21 cellular contexts compared by ENCODE assay signal in genomic region chr19:43027985-43028384, GRCh38. TPM values are rescaled to one million over a fixed set of nuclear protein-coding genes. Genes with fewer than 3 reads are reported as not detected.
A peak's percentile ranks its signal among the peaks of the same experiment; 100 is the strongest.
DNase-seq lines count a peak whose midpoint lies in the region; ATAC-seq, FAIRE-seq and TF ChIP-seq lines count a peak whose summit lies in the region.
"Not testable (repeated sequence)": the region's sequence is repeated elsewhere in the genome, so short reads cannot be mapped to it uniquely, and the experiment has no call there.
"Had no signal": no experiment of that assay in that cellular context is flagged by ENCODE, and none has a peak within 500 bp of the region (broad histone marks: within the 10 kb centered on the region; RNA-seq: fewer than 3 reads in every experiment).

No MANE protein-coding gene starts in this region.

- H2AFZ ChIP-seq in HepG2 (ENCODE audit: low read length) = not testable (repeated sequence)

- 67% methylated on average over 10 of the region's 10 CpGs for WGBS in A549 (ENCODE audit: missing lambda C conversion rate)
- WGBS in HepG2 (ENCODE audit: low lambda C conversion rate) = 20% methylated on average over 6 of the region's 10 CpGs

- H3K4me2 ChIP-seq in A549; HepG2 (ENCODE audit: low read depth, low read length): not testable (repeated sequence)

- not testable (repeated sequence) for H4K20me1 ChIP-seq in HepG2 (ENCODE audit: insufficient read depth, low read length)

- not testable (repeated sequence) for H3K36me3 ChIP-seq in Panc1 (ENCODE audit: control insufficient read depth, insufficient read depth, low read length); HepG2 (replicated peaks in 1 of 2; ENCODE audit: control insufficient read depth in 1 of 2, insufficient read depth in 2 of 2, low read length in 2 of 2)

- H3K9me3 Mint-ChIP-seq in MCF 10A (ENCODE audit: unreplicated experiment) = not testable (repeated sequence)

- H3K4me1 Mint-ChIP-seq in MCF 10A (ENCODE audit: insufficient read depth, unreplicated experiment) = not testable (repeated sequence)

- intact Hi-C loops in Panc1 (cut with micrococcal nuclease; ENCODE audit: unreplicated experiment); MCF 10A (cut with micrococcal nuclease); HepG2 (cut with micrococcal nuclease; ENCODE audit: unreplicated experiment): not testable (repeated sequence)

- H3K27me3 ChIP-seq in Panc1 (ENCODE audit: control insufficient read depth, insufficient read depth, low read length); HepG2 (ENCODE audit: control insufficient read depth in 1 of 2, insufficient read depth in 2 of 2, low read length in 2 of 2): not testable (repeated sequence)

- in situ Hi-C loops in Panc1 (cut with HindIII; ENCODE audit: low pct_unique_long_range_greater_than_20kb, low sequenced_read_pairs); HepG2 (cut with HindIII; ENCODE audit: extremely low pct_ligation_motif_present, low pct_unique_long_range_greater_than_20kb): not testable (repeated sequence)

- BruUV-seq in Panc1 (replicated peaks; lab: Mats Ljungman, UMichigan); MCF 10A (replicated peaks; lab: Mats Ljungman, UMichigan); HepG2 (replicated peaks; lab: Mats Ljungman, UMichigan): not testable (repeated sequence)

- H3K27ac ChIP-seq in A549; Panc1 (ENCODE audit: low read length); HepG2 (ENCODE audit: extremely low read length, insufficient read depth, low read length): not testable (repeated sequence)

- peak in 1 of 2 experiments; percentile 10 for DNase-seq in A549 (ENCODE audit: low read depth in 1 of 2, low spot score in 1 of 2)
- not testable (repeated sequence) for DNase-seq in D721Med (ENCODE audit: insufficient read length, low spot score); Panc1 (ENCODE audit: low read depth, low spot score); fibroblast of mammary gland (ENCODE audit: low read depth); HepG2 (ENCODE audit: low spot score)
- peak; percentile 21 for DNase-seq in MCF 10A (ENCODE audit: unreplicated experiment)

- not testable (repeated sequence) for H3K36me3 Mint-ChIP-seq in MCF 10A (ENCODE audit: insufficient read depth, unreplicated experiment)

- POLR2A ChIA-PET in A549 (lab: Yijun Ruan, JAX); Panc1 (lab: Charles Lee); MCF 10A (lab: Yijun Ruan, JAX); HepG2 (lab: Yijun Ruan, JAX): not testable (repeated sequence)

- not testable (repeated sequence) for FAIRE-seq in A549 (lab: Jason Lieb, UNC); D721Med (lab: Jason Lieb, UNC); HepG2 (lab: Jason Lieb, UNC)

- H3K9ac ChIP-seq in HepG2 (ENCODE audit: insufficient read depth, low read depth, low read length) = not testable (repeated sequence)

- H3K4me3 Mint-ChIP-seq in MCF 10A (ENCODE audit: unreplicated experiment) = not testable (repeated sequence)

- not testable (repeated sequence) for H3K4me1 ChIP-seq in A549; Panc1 (ENCODE audit: control insufficient read depth, insufficient read depth, low read length); HepG2 (ENCODE audit: insufficient read depth, low read length)

- peak in 1 of 2 experiments; percentile 46; a peak in 2 of 5 replicates for TF ChIP-seq RAD21 in A549 (conservative IDR thresholded peaks at IDR 0.05 in 1 of 2, IDR thresholded peaks at IDR 0.05 in 1 of 2)
- peak; percentile 21; the same call in 1 of the 2 replicates for TF ChIP-seq RAD21 in Ishikawa (IDR thresholded peaks at IDR 0.05; ENCODE audit: low read depth)
- not testable (repeated sequence) for TF ChIP-seq RAD21 in HepG2 (CRISPR knock-in tag; IDR thresholded peaks at IDR 0.05)

- TF ChIP-seq EP300 in A549 (IDR thresholded peaks at IDR 0.05); Ishikawa (IDR thresholded peaks at IDR 0.05; ENCODE audit: borderline replicate concordance); HepG2 (IDR thresholded peaks at IDR 0.05; ENCODE audit: low read depth in 2 of 2, low read length in 2 of 2); HepG2 (CRISPR knock-in tag; IDR thresholded peaks at IDR 0.05; ENCODE audit: borderline replicate concordance): not testable (repeated sequence)

- TF ChIP-seq POLR2A in A549 (IDR thresholded peaks at IDR 0.05; ENCODE audit: low read length); HepG2 (IDR thresholded peaks at IDR 0.05; ENCODE audit: insufficient read depth in 1 of 2, low read depth in 2 of 2, low read length in 2 of 2): not testable (repeated sequence)

- CTCF ChIA-PET in A549 (lab: Yijun Ruan, JAX) (interaction anchor here (1.3 to 1.4 kb wide), 2 partner anchors 162 to 207 kb away, joined by 3 read pairs; no protein-coding TSS in a partner anchor), MCF 10A (lab: Yijun Ruan, JAX) (interaction anchor here (0.6 kb wide), 2 partner anchors 154 to 1188 kb away, joined by 3 to 8 read pairs; no protein-coding TSS in a partner anchor)
- CTCF ChIA-PET in Panc1 (lab: Charles Lee); HepG2 (lab: Yijun Ruan, JAX; ENCODE audit: low intra/inter-chr PET ratio, low total read pairs): not testable (repeated sequence)

- H3K9me3 ChIP-seq in A549; Panc1 (ENCODE audit: control insufficient read depth, insufficient read depth, low read depth, low read length); HepG2 (ENCODE audit: low read length): not testable (repeated sequence)

- not testable (repeated sequence) for H3K27me3 Mint-ChIP-seq in MCF 10A (ENCODE audit: insufficient read depth, unreplicated experiment)

- H3K4me3 ChIP-seq in A549; Panc1 (ENCODE audit: low read depth in 2 of 2, low read length in 2 of 2); fibroblast of mammary gland (ENCODE audit: control insufficient read depth, low read depth, low read length); HepG2 (replicated peaks in 1 of 3; ENCODE audit: insufficient read depth in 1 of 3, low read depth in 2 of 3, low read length in 3 of 3): not testable (repeated sequence)

- H3K27ac Mint-ChIP-seq in MCF 10A (ENCODE audit: low read depth, unreplicated experiment) = not testable (repeated sequence)

- ATAC-seq in A549, Panc1, HepG2: not testable (repeated sequence)

- TF ChIP-seq CTCF in A549 (IDR thresholded peaks at IDR 0.05) (0 out of 3 replicates have a peak, but pooled peaks have one; percentile 17), D721Med (IDR thresholded peaks at IDR 0.05; ENCODE audit: insufficient read depth, missing control alignments) (peak; percentile 36), GM12872 (IDR thresholded peaks at IDR 0.05; ENCODE audit: insufficient read depth, low read depth, low read length) (peak; percentile 47), Panc1 (IDR thresholded peaks at IDR 0.05) (peak; percentile 69), MCF 10A (IDR thresholded peaks at IDR 0.05; ENCODE audit: unreplicated experiment) (peak; percentile 43), fibroblast of mammary gland (conservative IDR thresholded peaks at IDR 0.05; ENCODE audit: control insufficient read depth, insufficient read depth, low read depth, low read length) (peak; percentile 48), HepG2 (CRISPR knock-in tag; IDR thresholded peaks at IDR 0.05) (0 out of 2 replicates have a peak, but pooled peaks have one; percentile 22)

- not testable (repeated sequence) for H3K79me2 ChIP-seq in HepG2 (ENCODE audit: insufficient read depth, low read length)

RNA-seq across cellular contexts. Expression of gene PSG11, which starts 1.7 kb away (rescaled TPM):
- not detected in 2 replicates for polyA plus RNA-seq in A549 (2011; rRNA removed)
- 0.04 TPM in 1 of 2 replicates, not detected in the other for polyA plus RNA-seq in A549 (2012; cell fraction: cytosol; rRNA removed)
- 0.02 TPM in 1 of 2 replicates, not detected in the other for polyA plus RNA-seq in A549 (2012; cell fraction: nucleus; rRNA removed)
- polyA plus RNA-seq in A549 (2017; fragmentation: RNase III; extraction: RNeasy Plus Mini Kit Qiagen cat#74134 plus additional on column Dnase treatment) = not detected in 3 replicates
- polyA minus RNA-seq in A549 (2011; rRNA and poly(A)+ RNA removed) = 0.29 TPM in 1 of 2 replicates, not detected in the other
- not detected for total RNA-seq in Panc1 (2021; ENCODE audit: unreplicated experiment)
- polyA plus RNA-seq in Panc1 (2012; ENCODE audit: insufficient read length) = not detected
- not detected in 2 replicates for total RNA-seq in MCF 10A (2022)
- not detected in 2 replicates for total RNA-seq in HepG2 (2016; rRNA removed; fragmentation: Illumina TruSeq; extraction: Trizol)
- total RNA-seq in HepG2 (2016; cell fraction: cytosol; rRNA removed; fragmentation: Illumina TruSeq; extraction: Trizol; ENCODE audit: low read depth) = not detected in 2 replicates
- total RNA-seq in HepG2 (2016; cell fraction: insoluble cytoplasmic fraction; rRNA removed; fragmentation: Illumina TruSeq; extraction: Trizol) = not detected in 2 replicates
- not detected in 2 replicates for total RNA-seq in HepG2 (2016; cell fraction: membrane; rRNA removed; fragmentation: Illumina TruSeq; extraction: Trizol)
- not detected in 2 replicates for total RNA-seq in HepG2 (2016; cell fraction: nucleus; rRNA removed; fragmentation: Illumina TruSeq; extraction: Trizol)
- polyA plus RNA-seq in HepG2 (2011; rRNA removed) = not detected in 2 replicates
- 0.06 TPM in 1 of 2 replicates, not detected in the other for polyA plus RNA-seq in HepG2 (2011; cell fraction: cytosol; rRNA removed)
- polyA plus RNA-seq in HepG2 (2011; cell fraction: nucleus; rRNA removed) = not detected in 2 replicates
- not detected in 2 replicates for polyA plus RNA-seq in HepG2 (2012)
- not detected in 2 replicates for polyA plus RNA-seq in HepG2 (2016; cell fraction: cytosol; fragmentation: Illumina TruSeq; extraction: Trizol; ENCODE audit: low read depth)
- polyA plus RNA-seq in HepG2 (2016; cell fraction: insoluble cytoplasmic fraction; fragmentation: Illumina TruSeq; extraction: Trizol; ENCODE audit: low read depth) = not detected in 2 replicates
- not detected in 2 replicates for polyA plus RNA-seq in HepG2 (2016; cell fraction: membrane; fragmentation: Illumina TruSeq; extraction: Trizol; ENCODE audit: low read depth)
- polyA plus RNA-seq in HepG2 (2016; cell fraction: nucleus; fragmentation: Illumina TruSeq; extraction: Trizol; ENCODE audit: insufficient read depth, low read depth) = not detected in 2 replicates
- polyA minus RNA-seq in HepG2 (2011; rRNA and poly(A)+ RNA removed; ENCODE audit: low replicate concordance) = not detected in 2 replicates
- not detected in 2 replicates for polyA minus RNA-seq in HepG2 (2011; cell fraction: cytosol; rRNA and poly(A)+ RNA removed)
- not detected in 2 replicates for polyA minus RNA-seq in HepG2 (2011; cell fraction: nucleus; rRNA and poly(A)+ RNA removed)
- total RNA-seq: activated T-helper 1 cell treated with anti-CD3 and anti-CD28 coated beads, Interleukin-12 subunit alpha, Interleukin-12 subunit beta, Interleukin-2, Interleukin-4 antibody, amounts not matched to agents 30 ng/mL and 10 ng/mL and 1 ng/mL, durations not matched to agents 14 hours and 24 hours and 36 hours; CD4-positive, CD25-positive, alpha-beta regulatory T cell; endothelial cell of umbilical vein; H9; left ventricle myocardium superior; mesothelial cell of epicardium; naive thymus-derived CD8-positive, alpha-beta T cell; occipital lobe; Right ventricle myocardium inferior; tibial nerve had no signal
- polyA plus RNA-seq: CD4-positive, CD25-positive, alpha-beta regulatory T cell; endothelial cell of umbilical vein; immature natural killer cell; naive thymus-derived CD8-positive, alpha-beta T cell had no signal

RNA-seq across cellular contexts. Expression of gene PSG2, which starts 54.5 kb away (rescaled TPM):
- polyA plus RNA-seq in A549 (2011; rRNA removed) = not detected in 2 replicates
- polyA plus RNA-seq in A549 (2012; cell fraction: cytosol; rRNA removed) = not detected in 2 replicates
- 0.06 TPM in 1 of 2 replicates, not detected in the other for polyA plus RNA-seq in A549 (2012; cell fraction: nucleus; rRNA removed)
- not detected in 3 replicates for polyA plus RNA-seq in A549 (2017; fragmentation: RNase III; extraction: RNeasy Plus Mini Kit Qiagen cat#74134 plus additional on column Dnase treatment)
- not detected in 2 replicates for polyA minus RNA-seq in A549 (2011; rRNA and poly(A)+ RNA removed)
- not detected for total RNA-seq in Panc1 (2021; ENCODE audit: unreplicated experiment)
- not detected for polyA plus RNA-seq in Panc1 (2012; ENCODE audit: insufficient read length)
- not detected in 2 replicates for total RNA-seq in MCF 10A (2022)
- not detected in 2 replicates for total RNA-seq in HepG2 (2016; rRNA removed; fragmentation: Illumina TruSeq; extraction: Trizol)
- total RNA-seq in HepG2 (2016; cell fraction: cytosol; rRNA removed; fragmentation: Illumina TruSeq; extraction: Trizol; ENCODE audit: low read depth) = not detected in 2 replicates
- total RNA-seq in HepG2 (2016; cell fraction: insoluble cytoplasmic fraction; rRNA removed; fragmentation: Illumina TruSeq; extraction: Trizol) = not detected in 2 replicates
- total RNA-seq in HepG2 (2016; cell fraction: membrane; rRNA removed; fragmentation: Illumina TruSeq; extraction: Trizol) = not detected in 2 replicates
- not detected in 2 replicates for total RNA-seq in HepG2 (2016; cell fraction: nucleus; rRNA removed; fragmentation: Illumina TruSeq; extraction: Trizol)
- polyA plus RNA-seq in HepG2 (2011; rRNA removed) = not detected in 2 replicates
- polyA plus RNA-seq in HepG2 (2011; cell fraction: cytosol; rRNA removed) = not detected in 2 replicates
- not detected in 2 replicates for polyA plus RNA-seq in HepG2 (2011; cell fraction: nucleus; rRNA removed)
- not detected in 2 replicates for polyA plus RNA-seq in HepG2 (2012)
- not detected in 2 replicates for polyA plus RNA-seq in HepG2 (2016; cell fraction: cytosol; fragmentation: Illumina TruSeq; extraction: Trizol; ENCODE audit: low read depth)
- not detected in 2 replicates for polyA plus RNA-seq in HepG2 (2016; cell fraction: insoluble cytoplasmic fraction; fragmentation: Illumina TruSeq; extraction: Trizol; ENCODE audit: low read depth)
- polyA plus RNA-seq in HepG2 (2016; cell fraction: membrane; fragmentation: Illumina TruSeq; extraction: Trizol; ENCODE audit: low read depth) = not detected in 2 replicates
- polyA plus RNA-seq in HepG2 (2016; cell fraction: nucleus; fragmentation: Illumina TruSeq; extraction: Trizol; ENCODE audit: insufficient read depth, low read depth) = not detected in 2 replicates
- polyA minus RNA-seq in HepG2 (2011; rRNA and poly(A)+ RNA removed; ENCODE audit: low replicate concordance) = not detected in 2 replicates
- polyA minus RNA-seq in HepG2 (2011; cell fraction: cytosol; rRNA and poly(A)+ RNA removed) = not detected in 2 replicates
- not detected in 2 replicates for polyA minus RNA-seq in HepG2 (2011; cell fraction: nucleus; rRNA and poly(A)+ RNA removed)
- total RNA-seq: A172; activated T-helper 1 cell treated with anti-CD3 and anti-CD28 coated beads, Interleukin-12 subunit alpha, Interleukin-12 subunit beta, Interleukin-2, Interleukin-4 antibody, amounts not matched to agents 30 ng/mL and 10 ng/mL and 1 ng/mL, durations not matched to agents 14 hours and 24 hours and 36 hours; dermis microvascular lymphatic vessel endothelial cell; endothelial cell of umbilical vein; H9; left ventricle myocardium superior; mesothelial cell of epicardium; naive thymus-derived CD8-positive, alpha-beta T cell; occipital lobe; Right ventricle myocardium inferior; tibial nerve had no signal
- polyA plus RNA-seq: CD4-positive, CD25-positive, alpha-beta regulatory T cell; endothelial cell of umbilical vein; immature natural killer cell; naive thymus-derived CD8-positive, alpha-beta T cell had no signal

Comparison
In these comparisons a context has a peak if more than half of its experiments do, and no peak if none do; other contexts are left out.
1. CTCF ChIP-seq: peak in every context shown above with its lines; median percentile 69 in Panc1; 48 in fibroblast of mammary gland; 47 in GM12872; 43 in MCF 10A; 36 in D721Med; 22 in HepG2; 17 in A549.